ENCODE assay signal across 31 cellular contexts in genomic region chr12:117241697-117242096, GRCh38. TPM values are rescaled to one million over a fixed set of nuclear protein-coding genes. Genes with fewer than 3 reads are reported as not detected.
DNase-seq lines count a peak whose midpoint lies in the region; ATAC-seq and TF ChIP-seq lines count a peak whose summit lies in the region.
"Had no signal": no experiment of that assay in that cellular context is flagged by ENCODE, and none has a peak within 500 bp of the region (broad histone marks: within the 10 kb centered on the region; RNA-seq: fewer than 3 reads in every experiment).

No MANE protein-coding gene starts in this region.

- H3K36me3 Mint-ChIP-seq in activated CD8-positive, alpha-beta T cell treated with anti-CD3 and anti-CD28 coated beads for 36 hours (ENCODE audit: low read depth): no peaks in the 10 kb centered on the region
- H3K36me3 Mint-ChIP-seq: CD14-positive monocyte; CD4-positive, alpha-beta memory T cell; CD4-positive, CD25-positive, alpha-beta regulatory T cell; CD8-positive, alpha-beta memory T cell; CD8-positive, alpha-beta T cell had no signal

- no peak for TF ChIP-seq POLR2A in gastrocnemius medialis (IDR thresholded peaks at IDR 0.05)

- in situ Hi-C loops in gastrocnemius medialis (cut with MboI; ENCODE audit: low sequenced_read_pairs in 4 of 4): loop anchor here in 2 of 4 donors (25.0 kb wide), 1 partner anchor 346 kb away; no protein-coding TSS in a partner anchor

- H3K27ac ChIP-seq in gastrocnemius medialis: peak overlapping the region in 1 of 4 donors; percentile 45
- H3K27ac ChIP-seq: 22Rv1; A549; BLaER1; BLaER1 treated with 17β-estradiol and CSF1 and Interleukin-3, amounts not matched to agents 10 nM and 100 nM; C4-2B had no signal

- POLR2A ChIA-PET in activated CD8-positive, alpha-beta T cell treated with anti-CD3 and anti-CD28 coated beads for 36 hours (lab: Charles Lee): no interaction called here

- no peaks in the 10 kb centered on the region for H3K27me3 Mint-ChIP-seq in activated CD8-positive, alpha-beta T cell treated with anti-CD3 and anti-CD28 coated beads for 36 hours
- H3K27me3 Mint-ChIP-seq: CD4-positive, CD25-positive, alpha-beta regulatory T cell had no signal

- no peaks in the 10 kb centered on the region for H3K27me3 ChIP-seq in gastrocnemius medialis
- H3K27me3 ChIP-seq: BLaER1; BLaER1 treated with 17β-estradiol and CSF1 and Interleukin-3, amounts not matched to agents 10 nM and 100 nM had no signal

- no peaks in the 10 kb centered on the region for H3K4me1 Mint-ChIP-seq in activated CD8-positive, alpha-beta T cell treated with anti-CD3 and anti-CD28 coated beads for 36 hours (ENCODE audit: low read depth)
- H3K4me1 Mint-ChIP-seq: B cell; CD14-positive monocyte; CD4-positive, alpha-beta memory T cell; CD4-positive, CD25-positive, alpha-beta regulatory T cell; CD8-positive, alpha-beta memory T cell had no signal

- peak; percentile 43 for ATAC-seq in left ventricle myocardium superior
- no peak for ATAC-seq in Right ventricle myocardium inferior
- ATAC-seq in gastrocnemius medialis: peak; percentile 77 to 85
- no peak for ATAC-seq in activated CD8-positive, alpha-beta T cell treated with anti-CD3 and anti-CD28 coated beads for 36 hours
- ATAC-seq: A549; CD8-positive, alpha-beta T cell had no signal

- no peaks in the 10 kb centered on the region for H3K9me3 ChIP-seq in gastrocnemius medialis
- H3K9me3 ChIP-seq: A549, BE2C, Caco-2 had no signal

- no peaks in the 10 kb centered on the region for H3K36me3 ChIP-seq in gastrocnemius medialis
- H3K36me3 ChIP-seq: BE2C; BLaER1; BLaER1 treated with 17β-estradiol and CSF1 and Interleukin-3, amounts not matched to agents 10 nM and 100 nM had no signal

- no peaks in the 10 kb centered on the region for H3K9me3 Mint-ChIP-seq in activated CD8-positive, alpha-beta T cell treated with anti-CD3 and anti-CD28 coated beads for 36 hours
- H3K9me3 Mint-ChIP-seq: CD4-positive, alpha-beta T cell; CD8-positive, alpha-beta memory T cell; CD8-positive, alpha-beta T cell had no signal

- TF ChIP-seq CTCF in gastrocnemius medialis (IDR thresholded peaks at IDR 0.05 in 4 of 5, conservative IDR thresholded peaks at IDR 0.05 in 1 of 5): no peak
- TF ChIP-seq CTCF in activated CD8-positive, alpha-beta T cell treated with anti-CD3 and anti-CD28 coated beads for 36 hours (IDR thresholded peaks at IDR 0.05): no peak

- no peaks in the 10 kb centered on the region for H3K4me1 ChIP-seq in gastrocnemius medialis
- H3K4me1 ChIP-seq: A549, BE2C, Caco-2 had no signal

- CTCF ChIA-PET in activated CD8-positive, alpha-beta T cell treated with anti-CD3 and anti-CD28 coated beads for 36 hours (lab: Charles Lee): interaction anchor here (0.9 kb wide), 1 partner anchor 596 kb away, joined by 4 read pairs; no protein-coding TSS in a partner anchor

- intact Hi-C loops in left ventricle myocardium superior (cut with micrococcal nuclease) (no loop called here), Right ventricle myocardium inferior (cut with DNase I) (no loop called here), gastrocnemius medialis (cut with DNase I; ENCODE audit: low total_unique reads) (no loop called here)
- intact Hi-C loops in activated CD8-positive, alpha-beta T cell treated with anti-CD3 and anti-CD28 coated beads for 36 hours (cut with micrococcal nuclease): no loop called here

- DNase-seq in left ventricle myocardium superior (no peak), Right ventricle myocardium inferior (ENCODE audit: missing footprints) (no peak), gastrocnemius medialis (no peak)
- DNase-seq in activated CD8-positive, alpha-beta T cell treated with anti-CD3 and anti-CD28 coated beads for 36 hours: no peak
- DNase-seq: 8988T; ACHN; AML-193; BE2C; C1 segment of cervical spinal cord; Caco-2; Calu3; CD4-positive, alpha-beta memory T cell; CD4-positive, alpha-beta T cell; CD4-positive, CD25-positive, alpha-beta regulatory T cell; CD8-positive, alpha-beta memory T cell; CD8-positive, alpha-beta T cell; COR-L47; DMS 273 treated with DMSO at 0.1 percent for 48 hours; DMS153; DMS53; DMS79; DMS79 treated with DMSO at 0.1 percent for 48 hours; DND-41; EL had no signal

- H3K4me3 Mint-ChIP-seq in activated CD8-positive, alpha-beta T cell treated with anti-CD3 and anti-CD28 coated beads for 36 hours: no peak overlapping the region
- H3K4me3 Mint-ChIP-seq: B cell; CD14-positive monocyte; CD4-positive, alpha-beta T cell; CD4-positive, CD25-positive, alpha-beta regulatory T cell; CD8-positive, alpha-beta memory T cell; CD8-positive, alpha-beta T cell had no signal

- no peak overlapping the region for H3K27ac Mint-ChIP-seq in activated CD8-positive, alpha-beta T cell treated with anti-CD3 and anti-CD28 coated beads for 36 hours
- H3K27ac Mint-ChIP-seq: B cell; CD14-positive monocyte; CD4-positive, alpha-beta memory T cell; CD4-positive, alpha-beta T cell; CD8-positive, alpha-beta memory T cell; CD8-positive, alpha-beta T cell had no signal

- H3K4me3 ChIP-seq in gastrocnemius medialis: no peak overlapping the region
- H3K4me3 ChIP-seq: A549; BLaER1; BLaER1 treated with 17β-estradiol and CSF1 and Interleukin-3, amounts not matched to agents 10 nM and 100 nM had no signal

RNA-seq across cellular contexts. Expression of gene FBXO21, which starts 51.4 kb away (rescaled TPM):
- total RNA-seq in left ventricle myocardium superior: 33.5 TPM
- 35.2 TPM for total RNA-seq in Right ventricle myocardium inferior
- total RNA-seq in gastrocnemius medialis: 100 to 1,000 TPM in 1 of 4 donors, 10 to 100 TPM in 3; 42.7 to 141 (median 80.4) TPM
- 10 to 100 TPM; 21.5 to 26.0 TPM for total RNA-seq in activated CD8-positive, alpha-beta T cell treated with anti-CD3 and anti-CD28 coated beads for 36 hours

Comparison
In these comparisons a context has a peak if more than half of its experiments do, and no peak if none do; other contexts are left out.
1. ATAC-seq: peak in left ventricle myocardium superior (single experiment) and gastrocnemius medialis (2 of 2); none in Right ventricle myocardium inferior (single experiment) and activated CD8-positive, alpha-beta T cell treated with anti-CD3 and anti-CD28 coated beads for 36 hours (single experiment).